1 cellular context compared by ENCODE assay signal in the genomic region with DNA sequence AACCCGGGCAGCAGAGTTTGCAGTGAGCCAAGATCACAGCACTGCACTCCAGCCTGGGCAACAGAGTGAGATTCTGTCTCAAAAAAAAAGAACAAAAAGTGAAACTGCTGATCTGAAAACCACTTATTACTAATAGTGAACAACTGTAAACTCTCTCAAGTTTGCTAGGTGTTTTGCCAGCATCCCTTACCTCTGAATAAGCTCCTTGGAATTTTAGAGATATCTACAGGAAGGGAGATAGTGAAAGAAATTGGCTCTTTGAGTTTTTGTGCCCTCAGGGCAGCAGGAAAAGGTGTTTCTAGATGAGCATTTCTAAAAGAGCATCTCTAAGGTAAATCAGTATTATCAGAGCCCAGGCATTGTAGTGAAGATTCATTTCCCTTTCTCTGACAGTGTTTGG.
TF ChIP-seq lines count a peak whose summit lies in the region.

No MANE protein-coding gene starts in this region.

TF ChIP-seq in A549, 52 proteins besides CTCF, POLR2A, EP300 and RAD21 (continued from another document):
- TF ChIP-seq HMGXB4 (CRISPR knock-in tag; IDR thresholded peaks at IDR 0.05; ENCODE audit: borderline replicate concordance), result no peak
